Comparison of ENCODE assay signal across 8 cellular contexts in the genomic region with DNA sequence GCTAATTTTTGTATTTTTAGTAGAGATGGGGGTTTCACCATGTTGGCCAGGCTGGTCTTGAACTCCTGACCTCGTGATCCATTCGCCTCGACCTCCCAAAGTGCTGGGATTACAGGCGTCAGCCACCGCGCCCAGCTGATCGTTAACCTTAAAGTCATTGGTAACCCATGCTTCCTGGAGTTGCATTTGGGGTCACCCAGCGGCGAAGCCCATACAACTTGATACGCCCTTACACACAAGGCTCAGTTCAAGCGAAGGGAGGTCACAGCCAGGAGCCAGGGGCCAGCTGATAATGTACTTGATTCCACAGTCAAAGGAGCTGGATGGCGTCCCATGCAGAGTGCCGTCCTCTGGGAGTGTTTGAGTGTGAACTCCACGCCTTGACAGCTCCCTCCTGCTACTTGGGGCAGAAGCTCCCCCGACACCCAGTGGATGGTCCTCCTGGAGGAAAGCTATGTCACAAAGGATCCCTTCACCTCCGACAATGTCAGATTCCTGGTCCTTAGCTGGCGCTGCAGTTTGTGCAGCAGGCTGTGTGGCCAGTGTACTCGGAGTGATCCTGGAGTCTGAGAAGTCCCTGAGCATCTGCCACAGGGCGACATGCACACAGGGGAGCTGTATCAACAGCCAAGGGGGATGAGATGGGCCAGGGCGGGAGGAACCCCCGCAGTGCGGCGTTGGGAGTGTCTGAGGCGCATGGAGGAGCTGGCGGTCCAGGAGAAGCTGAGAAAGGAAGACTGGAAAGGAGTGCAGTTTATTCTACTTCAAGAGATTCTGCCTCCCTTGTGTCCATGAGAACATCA. TPM values are rescaled to one million over a fixed set of nuclear protein-coding genes. Genes with fewer than 3 reads are reported as not detected.
DNase-seq lines count a peak whose midpoint lies in the region; ATAC-seq and TF ChIP-seq lines count a peak whose summit lies in the region.

No MANE protein-coding gene starts in this region.

- H3K36me3 ChIP-seq in Peyer's patch = no peaks in the 10 kb centered on the region
- H3K36me3 ChIP-seq in esophagus muscularis mucosa = no peaks in the 10 kb centered on the region

- H3K27ac ChIP-seq in Peyer's patch = peak overlapping the region; percentile 91 to 96 (median 93)
- H3K27ac ChIP-seq in esophagus muscularis mucosa (replicated peaks in 1 of 4) = peak overlapping the region; percentile 90 to 97 (median 96)

- H3K4me3 ChIP-seq in Peyer's patch = peak overlapping the region; percentile 76 to 92 (median 83)
- H3K4me3 ChIP-seq in esophagus muscularis mucosa = peak overlapping the region; percentile 72 to 84 (median 82)

- BruUV-seq in Calu3 (replicated peaks; lab: Mats Ljungman, UMichigan) = no TSS peak

- H3K27me3 ChIP-seq in Peyer's patch (no peaks in the 10 kb centered on the region), esophagus muscularis mucosa (no peaks in the 10 kb centered on the region)

- CTCF ChIA-PET in Calu3 (lab: Charles Lee) = no interaction called here

- TF ChIP-seq EP300 in esophagus muscularis mucosa (IDR thresholded peaks at IDR 0.05) = no peak

- no peaks in the 10 kb centered on the region for H3K27me3 Mint-ChIP-seq in Calu3 (ENCODE audit: unreplicated experiment)

- no peak for TF ChIP-seq POLR2A in Peyer's patch (IDR thresholded peaks at IDR 0.05)
- TF ChIP-seq POLR2A in esophagus muscularis mucosa (IDR thresholded peaks at IDR 0.05; ENCODE audit: low read depth) = no peak

- TF ChIP-seq CTCF in Calu3 (IDR thresholded peaks at IDR 0.05; ENCODE audit: unreplicated experiment) (no peak), Peyer's patch (IDR thresholded peaks at IDR 0.05) (no peak), esophagus muscularis mucosa (IDR thresholded peaks at IDR 0.05) (no peak)

- peaks cover 0 to 3% (median 0%) of the 10 kb centered on the region in 4 donors for H3K4me1 ChIP-seq in Peyer's patch
- peaks cover 7 to 25% (median 13%) of the 10 kb centered on the region in 4 donors for H3K4me1 ChIP-seq in esophagus muscularis mucosa

- peak overlapping the region; percentile 68 for H3K4me3 Mint-ChIP-seq in Calu3 (ENCODE audit: low read depth, unreplicated experiment)

- no peak overlapping the region for H3K27ac Mint-ChIP-seq in Calu3 (ENCODE audit: unreplicated experiment)

- intact Hi-C loops in Calu3 (cut with micrococcal nuclease; ENCODE audit: unreplicated experiment) (no loop called here), esophagus muscularis mucosa (cut with DNase I) (no loop called here)

- H3K9me3 Mint-ChIP-seq in Calu3 (ENCODE audit: low read depth, unreplicated experiment) = no peaks in the 10 kb centered on the region

- peaks cover 13% of the 10 kb centered on the region for H3K36me3 Mint-ChIP-seq in Calu3 (ENCODE audit: insufficient read depth, unreplicated experiment)

- H3K4me1 Mint-ChIP-seq in Calu3 (ENCODE audit: low read depth, unreplicated experiment) = peaks cover 4% of the 10 kb centered on the region

- 93% methylated on average over 17 of the region's 25 CpGs for WGBS in esophagus muscularis mucosa

- ATAC-seq in HG03342 (IDR thresholded peaks at IDR 0.05; ENCODE audit: unreplicated experiment) (no peak), HG02798 (IDR thresholded peaks at IDR 0.05; ENCODE audit: poor library complexity, unreplicated experiment) (no peak)

- no peak for DNase-seq in Calu3
- peak in 1 of 3 donors; percentile 50 for DNase-seq in Peyer's patch
- no peak for DNase-seq in esophagus muscularis mucosa (ENCODE audit: extremely low spot score)
- DNase-seq in pons (ENCODE audit: low spot score) = peak; percentile 9
- no peak for DNase-seq in NCI-H2081 (lab: John Stamatoyannopoulos, UW)
- no peak for DNase-seq in activated CD4-positive, alpha-beta T cell treated with anti-CD3 and anti-CD28 coated beads for 48 hours

- H3K9me3 ChIP-seq in Peyer's patch (no peaks in the 10 kb centered on the region), esophagus muscularis mucosa (no peaks in the 10 kb centered on the region)

RNA-seq across cellular contexts. Expression of a gene that starts 7.9 kb away (rescaled TPM):
- total RNA-seq in Calu3 (2022) = 8.4 and 10.4 TPM in 2 replicates
- total RNA-seq in Peyer's patch = 10 to 100 TPM in 1 of 4 donors, 1 to 10 TPM in 3; 1.9 to 15.3 (median 8.1) TPM
- total RNA-seq in esophagus muscularis mucosa = 10 to 100 TPM in 1 of 4 donors, 1 to 10 TPM in 3; 3.4 to 15.0 (median 6.4) TPM

RNA-seq across cellular contexts. Expression of a gene that starts 8.3 kb away (rescaled TPM):
- 702 and 747 TPM in 2 replicates for total RNA-seq in Calu3 (2022)
- total RNA-seq in Peyer's patch = 1,000 to 10,000 TPM in 1 of 4 donors, 100 to 1,000 TPM in 3; 314 to 1,603 (median 586) TPM
- total RNA-seq in esophagus muscularis mucosa = 1,000 to 10,000 TPM in 2 of 4 donors, 100 to 1,000 TPM in 2; 597 to 2,221 (median 1,586) TPM

RNA-seq across cellular contexts. Expression of a gene that starts 44.9 kb away (rescaled TPM):
- total RNA-seq in Calu3 (2022) (34.3 and 45.1 TPM in 2 replicates), Peyer's patch (10 to 100 TPM; 31.3 to 46.2 (median 34.6) TPM), esophagus muscularis mucosa (10 to 100 TPM; 16.1 to 22.6 (median 21.0) TPM)
